ENCODE assay signal across 11 cellular contexts in the genomic region with DNA sequence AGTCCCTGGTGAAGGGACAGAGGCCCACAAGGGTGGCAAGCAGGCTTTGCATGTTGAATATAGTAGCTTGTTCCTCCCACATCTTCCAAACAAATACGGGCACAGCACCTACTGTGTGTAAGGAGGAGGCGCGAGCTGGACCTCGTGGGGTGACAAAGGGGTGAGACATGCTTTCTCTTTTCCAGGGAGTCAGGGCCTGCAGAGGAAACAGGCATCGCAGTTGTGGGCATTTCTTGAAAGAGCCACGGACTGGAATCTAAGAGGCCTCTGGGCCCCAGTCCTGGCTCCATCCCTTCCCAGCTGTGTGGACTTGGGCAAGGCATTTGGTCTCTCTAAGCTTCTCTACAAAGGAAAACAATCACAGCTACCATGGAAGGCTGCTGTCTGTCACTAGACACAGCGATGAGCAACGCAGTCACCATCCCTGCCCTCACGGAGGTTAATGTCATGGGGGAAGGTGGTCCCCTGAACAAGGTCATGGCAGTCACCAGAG. TPM values are rescaled to one million over a fixed set of nuclear protein-coding genes. Genes with fewer than 3 reads are reported as not detected.
DNase-seq lines count a peak whose midpoint lies in the region; ATAC-seq and TF ChIP-seq lines count a peak whose summit lies in the region.
"Had no signal": no experiment of that assay in that cellular context is flagged by ENCODE, and none has a peak within 500 bp of the region (broad histone marks: within the 10 kb centered on the region; RNA-seq: fewer than 3 reads in every experiment).

No MANE protein-coding gene starts in this region.

- peaks cover 29 to 55% of the 10 kb centered on the region in 2 experiments for H3K4me1 ChIP-seq in HCT116 (ENCODE audit: control insufficient read depth in 1 of 2, insufficient read depth in 2 of 2, low read length in 2 of 2)
- peaks cover 13% of the 10 kb centered on the region for H3K4me1 ChIP-seq in colonic mucosa
- peaks cover 77% of the 10 kb centered on the region for H3K4me1 ChIP-seq in lower lobe of right lung
- H3K4me1 ChIP-seq in smooth muscle cell (ENCODE audit: low read depth), result peaks cover 29% of the 10 kb centered on the region

- H3K9me3 Mint-ChIP-seq in activated CD4-positive, alpha-beta memory T cell treated with anti-CD3 and anti-CD28 coated beads, Interleukin-2, amount 10 ng/mL, durations not matched to agents 7 days and 5 days, result no peaks in the 10 kb centered on the region

- ATAC-seq in HCT116, result no peak
- no peak for ATAC-seq in lower lobe of right lung
- ATAC-seq in HG03521 (IDR thresholded peaks at IDR 0.05; ENCODE audit: unreplicated experiment), result no peak
- no peak for ATAC-seq in GM21717 (IDR thresholded peaks at IDR 0.05; ENCODE audit: unreplicated experiment)
- ATAC-seq: activated CD8-positive, alpha-beta T cell treated with anti-CD3 and anti-CD28 coated beads, Interleukin-2, amount 10 ng/mL, durations not matched to agents 7 days and 5 days had no signal

- no peaks in the 10 kb centered on the region for H3K9me3 ChIP-seq in HCT116 (ENCODE audit: control insufficient read depth in 1 of 2, insufficient read depth in 1 of 2, low read depth in 1 of 2, low read length in 2 of 2)
- no peaks in the 10 kb centered on the region for H3K9me3 ChIP-seq in colonic mucosa
- no peaks in the 10 kb centered on the region for H3K9me3 ChIP-seq in lower lobe of right lung
- H3K9me3 ChIP-seq in smooth muscle cell (replicated peaks; ENCODE audit: low read depth), result no peaks in the 10 kb centered on the region

- intact Hi-C loops in HCT116 (cut with micrococcal nuclease), result no loop called here
- intact Hi-C loops in colonic mucosa (cut with DNase I), result loop anchor here (2.0 kb wide), 1 partner anchor 20 kb away; no protein-coding TSS in a partner anchor
- intact Hi-C loops in lower lobe of right lung (cut with DNase I), result loop anchor here (10.0 kb wide), 1 partner anchor 48 kb away; no protein-coding TSS in a partner anchor

- H3K27me3 Mint-ChIP-seq in activated CD4-positive, alpha-beta memory T cell treated with anti-CD3 and anti-CD28 coated beads, Interleukin-2, amount 10 ng/mL, durations not matched to agents 7 days and 5 days, result peaks cover 12% of the 10 kb centered on the region

- H3K9ac ChIP-seq in HCT116 (ENCODE audit: low read length) (no peak overlapping the region), colonic mucosa (ENCODE audit: low read depth in 2 of 2, low read length in 2 of 2) (peak overlapping the region; percentile 56 to 88), smooth muscle cell (ENCODE audit: low read depth) (no peak overlapping the region)

- no peaks in the 10 kb centered on the region for H3K36me3 ChIP-seq in HCT116 (ENCODE audit: control insufficient read depth in 1 of 2, insufficient read depth in 2 of 2, low read length in 2 of 2)
- no peaks in the 10 kb centered on the region for H3K36me3 ChIP-seq in colonic mucosa
- H3K36me3 ChIP-seq in lower lobe of right lung, result no peaks in the 10 kb centered on the region
- H3K36me3 ChIP-seq in smooth muscle cell (ENCODE audit: low read depth), result no peaks in the 10 kb centered on the region

- RAD21 ChIA-PET in HCT116 (lab: Charles Lee; ENCODE audit: low non-redundant PET in 1 of 2, low total read pairs in 2 of 2, uncharacterized antibody in 2 of 2, unreplicated experiment in 2 of 2), result interaction anchor here in 1 of 2 experiments (3.5 kb wide), 1 partner anchor 20 kb away, joined by 17 read pairs; no protein-coding TSS in a partner anchor

- TF ChIP-seq CTCF in HCT116 (IDR thresholded peaks at IDR 0.05 in 2 of 3, conservative IDR thresholded peaks at IDR 0.05 in 1 of 3; ENCODE audit: borderline replicate concordance in 1 of 3, insufficient read depth in 1 of 3, low read depth in 2 of 3, low read length in 2 of 3) (no peak), colonic mucosa (IDR thresholded peaks at IDR 0.05) (no peak), lower lobe of right lung (IDR thresholded peaks at IDR 0.05) (no peak), smooth muscle cell (IDR thresholded peaks at IDR 0.05; ENCODE audit: borderline replicate concordance, insufficient read depth, poor library complexity, severe bottlenecking) (no peak)

- H3K27ac ChIP-seq in HCT116 (ENCODE audit: low read depth, low read length) (peak overlapping the region; percentile 23; the same call in 1 of the 2 replicates), colonic mucosa (peak overlapping the region; percentile 77), lower lobe of right lung (peak overlapping the region; percentile 93), smooth muscle cell (ENCODE audit: low read depth) (peak overlapping the region; percentile 75)

- H3K4me3 Mint-ChIP-seq in activated CD4-positive, alpha-beta memory T cell treated with anti-CD3 and anti-CD28 coated beads, Interleukin-2, amount 10 ng/mL, durations not matched to agents 7 days and 5 days, result no peak overlapping the region
- H3K4me3 Mint-ChIP-seq: activated CD8-positive, alpha-beta T cell treated with anti-CD3 and anti-CD28 coated beads, Interleukin-2, amount 10 ng/mL, durations not matched to agents 7 days and 5 days had no signal

- POLR2A ChIA-PET in HCT116 (lab: Charles Lee), result interaction anchor here (1.2 to 3.7 kb wide), 3 partner anchors 13 to 20 kb away, joined by 3 to 21 read pairs (median 7); a partner anchor contains a TSS
- POLR2A ChIA-PET in activated CD4-positive, alpha-beta memory T cell treated with anti-CD3 and anti-CD28 coated beads, Interleukin-2, amount 10 ng/mL, durations not matched to agents 7 days and 5 days (lab: Charles Lee), result interaction anchor here (0.7 to 1.5 kb wide), 3 partner anchors 11 to 288 kb away, joined by 3 to 11 read pairs (median 3); no protein-coding TSS in a partner anchor

- H3K4me1 Mint-ChIP-seq in activated CD4-positive, alpha-beta memory T cell treated with anti-CD3 and anti-CD28 coated beads, Interleukin-2, amount 10 ng/mL, durations not matched to agents 7 days and 5 days, result peaks cover 10% of the 10 kb centered on the region

- no peaks in the 10 kb centered on the region for H3K9me2 ChIP-seq in HCT116 (ENCODE audit: insufficient read depth)

- H3K27ac Mint-ChIP-seq in activated CD4-positive, alpha-beta memory T cell treated with anti-CD3 and anti-CD28 coated beads, Interleukin-2, amount 10 ng/mL, durations not matched to agents 7 days and 5 days, result no peak overlapping the region
- H3K27ac Mint-ChIP-seq: activated CD8-positive, alpha-beta T cell treated with anti-CD3 and anti-CD28 coated beads, Interleukin-2, amount 10 ng/mL, durations not matched to agents 7 days and 5 days had no signal

- H3K4me3 ChIP-seq in HCT116 (replicated peaks in 1 of 2; ENCODE audit: low read depth in 1 of 2, low read length in 2 of 2), result no peak overlapping the region
- H3K4me3 ChIP-seq in colonic mucosa, result no peak overlapping the region
- no peak overlapping the region for H3K4me3 ChIP-seq in lower lobe of right lung
- no peak overlapping the region for H3K4me3 ChIP-seq in smooth muscle cell

- CTCF ChIA-PET in HCT116 (lab: Charles Lee), result interaction anchor here (0.8 to 14.9 kb wide), 4 partner anchors 19 to 61 kb away, joined by 3 to 238 read pairs (median 20); a partner anchor contains a TSS
- CTCF ChIA-PET in activated CD4-positive, alpha-beta memory T cell treated with anti-CD3 and anti-CD28 coated beads, Interleukin-2, amount 10 ng/mL, durations not matched to agents 7 days and 5 days (lab: Charles Lee), result interaction anchor here (2.1 to 16.5 kb wide), 2 partner anchors 17 to 45 kb away, joined by 11 to 374 read pairs; a partner anchor contains a TSS

- no peaks in the 10 kb centered on the region for H4K20me1 ChIP-seq in HCT116 (ENCODE audit: insufficient read depth)
- H4K20me1 ChIP-seq in smooth muscle cell (ENCODE audit: low read depth), result no peaks in the 10 kb centered on the region

- no peaks in the 10 kb centered on the region for H3K36me3 Mint-ChIP-seq in activated CD4-positive, alpha-beta memory T cell treated with anti-CD3 and anti-CD28 coated beads, Interleukin-2, amount 10 ng/mL, durations not matched to agents 7 days and 5 days (ENCODE audit: low read depth)

- no peaks in the 10 kb centered on the region for H3K79me2 ChIP-seq in HCT116 (ENCODE audit: insufficient read depth, low read length)
- no peaks in the 10 kb centered on the region for H3K79me2 ChIP-seq in smooth muscle cell (ENCODE audit: low read depth)

- BruUV-seq in HCT116 (replicated peaks; lab: Mats Ljungman, UMichigan), result no TSS peak

- 61% methylated on average over 9 of the region's 9 CpGs for WGBS in smooth muscle cell (ENCODE audit: low lambda C conversion rate)

- no peak for DNase-seq in HCT116 (ENCODE audit: low read depth, low spot score)
- no peak for DNase-seq in colonic mucosa
- DNase-seq in lower lobe of right lung, result no peak
- DNase-seq in smooth muscle cell (lab: John Stamatoyannopoulos, UW; ENCODE audit: unreplicated experiment), result no peak
- DNase-seq in DMS79 treated with DMSO at 0.1 percent for 48 hours (lab: John Stamatoyannopoulos, UW), result no peak
- DNase-seq in activated CD4-positive, alpha-beta memory T cell treated with anti-CD3 and anti-CD28 coated beads, Interleukin-2, amount 10 ng/mL, durations not matched to agents 7 days and 5 days, result no peak
- DNase-seq: activated CD8-positive, alpha-beta T cell treated with anti-CD3 and anti-CD28 coated beads, Interleukin-2, amount 10 ng/mL, durations not matched to agents 7 days and 5 days; NCI-H345 had no signal

- H3K27me3 ChIP-seq in HCT116 (ENCODE audit: insufficient read depth, low read length) (no peaks in the 10 kb centered on the region), colonic mucosa (no peaks in the 10 kb centered on the region), lower lobe of right lung (ENCODE audit: low read depth) (no peaks in the 10 kb centered on the region), smooth muscle cell (ENCODE audit: low read depth) (no peaks in the 10 kb centered on the region)

- no peak for TF ChIP-seq RAD21 in HCT116 (IDR thresholded peaks at IDR 0.05; ENCODE audit: low read depth)

- H3K4me2 ChIP-seq in HCT116 (ENCODE audit: low read length), result peak overlapping the region; percentile 93; the same call in 1 of the 2 replicates
- no peak overlapping the region for H3K4me2 ChIP-seq in smooth muscle cell

- no peak for TF ChIP-seq POLR2A in HCT116 (IDR thresholded peaks at IDR 0.05; ENCODE audit: borderline replicate concordance, extremely low read depth, insufficient read depth, insufficient read length)

- H2AFZ ChIP-seq in HCT116 (ENCODE audit: low read depth, low read length, poor library complexity, severe bottlenecking), result no peak overlapping the region
- H2AFZ ChIP-seq in smooth muscle cell (ENCODE audit: low read depth), result no peak overlapping the region

- peaks cover 13% of the 10 kb centered on the region for H3F3A ChIP-seq in smooth muscle cell (ENCODE audit: low read depth)

RNA-seq across cellular contexts. Expression of a gene that starts 13.0 kb away (rescaled TPM):
- 160 TPM for total RNA-seq in HCT116 (2021; ENCODE audit: unreplicated experiment)
- polyA plus RNA-seq in HCT116 (2012), result 184 and 199 TPM in 2 replicates
- 10 to 100 TPM; 66.1 to 97.0 TPM for total RNA-seq in colonic mucosa
- 46.0 TPM for total RNA-seq in lower lobe of right lung
- total RNA-seq in smooth muscle cell, result 14.0 and 19.1 TPM in 2 replicates
- 89.6 and 94.9 TPM in 2 replicates for polyA plus RNA-seq in smooth muscle cell
- total RNA-seq in activated CD4-positive, alpha-beta memory T cell treated with anti-CD3 and anti-CD28 coated beads, Interleukin-2, amount 10 ng/mL, durations not matched to agents 7 days and 5 days, result 1 to 10 TPM in 1 of 2 experiments, under 1 TPM in 1; 0.95 to 1.1 TPM

RNA-seq across cellular contexts. Expression of a gene that starts 28.1 kb away (rescaled TPM):
- total RNA-seq in HCT116 (2021; ENCODE audit: unreplicated experiment) (32.0 TPM), colonic mucosa (10 to 100 TPM; 59.3 to 60.5 TPM), lower lobe of right lung (14.9 TPM), smooth muscle cell (3.7 and 6.0 TPM in 2 replicates)
- 22.8 and 27.4 TPM in 2 replicates for polyA plus RNA-seq in HCT116 (2012)
- polyA plus RNA-seq in smooth muscle cell, result 2.3 and 5.4 TPM in 2 replicates
- total RNA-seq in activated CD4-positive, alpha-beta memory T cell treated with anti-CD3 and anti-CD28 coated beads, Interleukin-2, amount 10 ng/mL, durations not matched to agents 7 days and 5 days, result under 1 TPM in 1 of 2 experiments, not detected in 1; 0.08 TPM

RNA-seq across cellular contexts. Expression of a gene that starts 32.6 kb away (rescaled TPM):
- not detected for total RNA-seq in HCT116 (2021; ENCODE audit: unreplicated experiment)
- polyA plus RNA-seq in HCT116 (2012), result 0.61 TPM in 1 of 2 replicates, not detected in the other
- total RNA-seq in colonic mucosa, result 100 to 1,000 TPM; 118 to 160 TPM
- 1.9 TPM for total RNA-seq in lower lobe of right lung
- total RNA-seq in smooth muscle cell, result not detected in 2 replicates
- 0.48 and 1.1 TPM in 2 replicates for polyA plus RNA-seq in smooth muscle cell
- total RNA-seq in activated CD4-positive, alpha-beta memory T cell treated with anti-CD3 and anti-CD28 coated beads, Interleukin-2, amount 10 ng/mL, durations not matched to agents 7 days and 5 days, result not detected
- total RNA-seq: activated CD8-positive, alpha-beta T cell treated with anti-CD3 and anti-CD28 coated beads, Interleukin-2, amount 10 ng/mL, durations not matched to agents 7 days and 5 days; posterior vena cava had no signal

Comparison
In these comparisons a context has a peak if more than half of its experiments do, and no peak if none do; other contexts are left out.
1. H3K27ac ChIP-seq: peak in every context shown above with its lines; median percentile 93 in lower lobe of right lung; 77 in colonic mucosa; 75 in smooth muscle cell; 23 in HCT116.
2. H3K9ac ChIP-seq: peak in colonic mucosa (2 of 2); none in HCT116 (single experiment) and smooth muscle cell (single experiment).
3. RNA of a gene that starts 32.6 kb away (total RNA-seq): 118 to 160 TPM in colonic mucosa; 1.9 TPM in lower lobe of right lung (single experiment), not detected in HCT116 (single experiment), not detected in smooth muscle cell and not detected in activated CD4-positive, alpha-beta memory T cell treated with anti-CD3 and anti-CD28 coated beads, Interleukin-2, amount 10 ng/mL, durations not matched to agents 7 days and 5 days; every median in the first group is over 10 times any median in the second.